8 cellular contexts compared by ENCODE assay signal in the genomic region with DNA sequence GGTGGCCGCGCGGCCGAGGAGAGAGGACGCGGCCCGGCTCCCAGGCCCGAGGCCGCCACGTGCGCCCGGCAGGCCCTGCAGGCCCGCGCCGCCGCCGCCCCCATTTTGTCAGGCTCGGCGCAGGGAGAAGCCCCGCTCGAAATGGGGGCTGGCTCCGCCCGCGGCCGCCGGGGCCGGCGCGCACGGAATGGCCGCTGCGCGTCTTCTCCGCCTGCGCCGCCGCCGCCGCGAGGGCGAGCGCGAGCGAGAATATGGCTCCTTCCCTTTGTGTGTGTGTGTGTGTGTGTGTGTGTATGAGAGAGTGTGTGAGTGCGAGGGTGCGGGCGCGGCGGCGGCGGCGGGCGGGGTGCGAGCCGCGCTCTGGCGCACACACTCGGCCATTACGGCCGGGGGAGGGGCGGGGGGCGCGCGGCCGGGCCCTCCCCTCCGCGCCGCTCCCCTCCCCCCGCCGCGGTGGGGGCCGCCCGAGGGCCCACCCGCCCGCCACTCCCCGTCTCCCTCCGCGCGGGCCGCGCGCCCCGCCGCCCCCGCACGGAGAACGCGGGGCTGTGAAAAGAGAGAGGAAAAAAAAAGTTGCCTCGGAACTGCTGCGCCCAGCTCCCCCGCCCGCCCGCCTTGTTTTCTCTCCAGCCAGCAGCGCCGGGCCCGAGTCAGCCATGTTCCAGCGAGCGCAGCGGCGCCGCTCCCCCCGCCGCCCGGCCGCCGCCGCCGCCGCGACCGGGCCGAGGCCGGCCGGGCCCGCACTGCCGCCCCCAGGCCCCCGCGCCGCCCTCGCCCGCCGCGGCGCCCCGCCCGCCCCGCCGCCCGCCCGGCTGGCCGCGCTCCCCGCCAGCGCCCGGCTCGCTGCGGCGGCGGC. TPM values are rescaled to one million over a fixed set of nuclear protein-coding genes. Genes with fewer than 3 reads are reported as not detected.
DNase-seq lines count a peak whose midpoint lies in the region; ATAC-seq and TF ChIP-seq lines count a peak whose summit lies in the region.

No MANE protein-coding gene starts in this region.

- CTCF ChIA-PET in SK-N-SH (lab: Yijun Ruan, JAX): interaction anchor here (0.6 to 1.0 kb wide), 2 partner anchors 35 to 349 kb away, joined by 3 read pairs; no protein-coding TSS in a partner anchor

- peak overlapping the region; percentile 80 for H3K4me2 ChIP-seq in SK-N-SH

- TF ChIP-seq RAD21 in SK-N-SH (IDR thresholded peaks at IDR 0.05; ENCODE audit: low read length): no peak

- DNase-seq in DMS79 (lab: John Stamatoyannopoulos, UW) (peak; percentile 45), KG1 (lab: John Stamatoyannopoulos, UW) (peak; percentile 51), SK-N-SH (peak; percentile 90), cardiac septum (ENCODE audit: low spot score) (peak; percentile 83), pons (ENCODE audit: low spot score) (peak; percentile 75), type B pancreatic cell (ENCODE audit: extremely low spot score, unreplicated experiment) (peak; percentile 86)
- peak; percentile 67 for DNase-seq in activated naive CD8-positive, alpha-beta T cell treated with anti-CD3 and anti-CD28 coated beads, Interleukin-2, amount 50 U/mL, for 16 hours (ENCODE audit: low read depth, low spot score)

- H3K9me3 Mint-ChIP-seq in type B pancreatic cell: no peaks in the 10 kb centered on the region

- peaks cover 13% of the 10 kb centered on the region for H3K4me1 Mint-ChIP-seq in type B pancreatic cell (ENCODE audit: unreplicated experiment)

- H3K36me3 Mint-ChIP-seq in type B pancreatic cell: peaks cover 19% of the 10 kb centered on the region

- POLR2A ChIA-PET in SK-N-SH (lab: Yijun Ruan, JAX): interaction anchor here (0.6 to 1.9 kb wide), 3 partner anchors 9 to 158 kb away, joined by 3 to 25 read pairs (median 5); partner anchors contain the start of genes KATNAL1 and USPL1

- H4K20me1 ChIP-seq in SK-N-SH (ENCODE audit: insufficient read depth): peaks cover 11% of the 10 kb centered on the region; the same call in 1 of the 2 replicates

- peaks cover 4% of the 10 kb centered on the region for H3K27me3 Mint-ChIP-seq in type B pancreatic cell

- peak in 1 of 2 experiments; percentile 20; a peak in 1 of 4 replicates for TF ChIP-seq EP300 in SK-N-SH (IDR thresholded peaks at IDR 0.05; ENCODE audit: borderline replicate concordance in 1 of 2, low read depth in 1 of 2, low read length in 1 of 2)

- peak overlapping the region; percentile 95 for H3K27ac Mint-ChIP-seq in type B pancreatic cell

- TF ChIP-seq CTCF in SK-N-SH (IDR thresholded peaks at IDR 0.05) (no peak), type B pancreatic cell (conservative IDR thresholded peaks at IDR 0.05) (no peak)

- H3K79me2 ChIP-seq in SK-N-SH (ENCODE audit: insufficient read depth): peaks cover 38% of the 10 kb centered on the region

- intact Hi-C loops in cardiac septum (cut with DNase I): loop anchor here (1.0 to 10.0 kb wide), 5 partner anchors 44 to 210 kb away; partner anchors contain the start of gene USPL1

- H3K36me3 ChIP-seq in SK-N-SH (replicated peaks in 1 of 2; ENCODE audit: control insufficient read depth in 1 of 2, insufficient read depth in 2 of 2, low read length in 1 of 2): peaks cover 19 to 28% of the 10 kb centered on the region in 2 experiments

- peak overlapping the region; percentile 85 to 97 for H3K27ac ChIP-seq in SK-N-SH (ENCODE audit: low read depth in 2 of 2, low read length in 1 of 2)

- no peak overlapping the region for H2AFZ ChIP-seq in SK-N-SH (ENCODE audit: low read depth)

- H3K4me3 Mint-ChIP-seq in type B pancreatic cell: peak overlapping the region; percentile 94

- peaks cover 13 to 23% of the 10 kb centered on the region in 2 experiments; a peak in 3 of 4 replicates for H3K4me1 ChIP-seq in SK-N-SH (ENCODE audit: control insufficient read depth in 1 of 2, insufficient read depth in 2 of 2, low read depth in 1 of 2, low read length in 1 of 2)

- no peaks in the 10 kb centered on the region for H3K27me3 ChIP-seq in SK-N-SH (ENCODE audit: insufficient read depth)

- 0% methylated on average over 10 of the region's 139 CpGs for WGBS in SK-N-SH (ENCODE audit: low lambda C conversion rate)

- H3K9ac ChIP-seq in SK-N-SH: peak overlapping the region; percentile 85

- peaks cover 30% of the 10 kb centered on the region for H3F3A ChIP-seq in SK-N-SH (replicated peaks; ENCODE audit: insufficient read depth)

- peak overlapping the region; percentile 68 to 77 for H3K4me3 ChIP-seq in SK-N-SH (ENCODE audit: low read depth in 2 of 2, low read length in 1 of 2)

- no peaks in the 10 kb centered on the region for H3K9me3 ChIP-seq in SK-N-SH

- H3K9me2 ChIP-seq in SK-N-SH: no peaks in the 10 kb centered on the region

- peak; percentile 27 for ATAC-seq in GM21529 (IDR thresholded peaks at IDR 0.05; ENCODE audit: unreplicated experiment)

TF ChIP-seq in SK-N-SH, 30 proteins besides CTCF, POLR2A, EP300 and RAD21 (continues in another document):
- TF ChIP-seq SIN3A (IDR thresholded peaks at IDR 0.05; ENCODE audit: borderline replicate concordance, low read depth, low read length) (no peak), TAF1 (IDR thresholded peaks at IDR 0.05; ENCODE audit: borderline replicate concordance, low read depth, low read length) (peak; percentile 47; the same call in 1 of the 2 replicates), FOXM1 (IDR thresholded peaks at IDR 0.05; ENCODE audit: low read depth) (no peak), MAX (IDR thresholded peaks at IDR 0.05; ENCODE audit: low read depth) (0 out of 2 replicates have a peak, but pooled peaks have one; percentile 15), ELF1 (IDR thresholded peaks at IDR 0.05) (no peak), MEF2A (IDR thresholded peaks at IDR 0.05; ENCODE audit: borderline replicate concordance, low read depth) (no peak), FOSL2 (IDR thresholded peaks at IDR 0.05; ENCODE audit: borderline replicate concordance, low read depth) (no peak), PBX3 (IDR thresholded peaks at IDR 0.05) (no peak), NRF1 (IDR thresholded peaks at IDR 0.05; ENCODE audit: low read depth, low read length) (0 out of 2 replicates have a peak, but pooled peaks have one; percentile 26), SMC3 (IDR thresholded peaks at IDR 0.05; ENCODE audit: low read depth, low read length) (no peak), CHD2 (IDR thresholded peaks at IDR 0.05; ENCODE audit: low read length, partially characterized antibody) (peak; percentile 39)
- TF ChIP-seq, protein P1, sequence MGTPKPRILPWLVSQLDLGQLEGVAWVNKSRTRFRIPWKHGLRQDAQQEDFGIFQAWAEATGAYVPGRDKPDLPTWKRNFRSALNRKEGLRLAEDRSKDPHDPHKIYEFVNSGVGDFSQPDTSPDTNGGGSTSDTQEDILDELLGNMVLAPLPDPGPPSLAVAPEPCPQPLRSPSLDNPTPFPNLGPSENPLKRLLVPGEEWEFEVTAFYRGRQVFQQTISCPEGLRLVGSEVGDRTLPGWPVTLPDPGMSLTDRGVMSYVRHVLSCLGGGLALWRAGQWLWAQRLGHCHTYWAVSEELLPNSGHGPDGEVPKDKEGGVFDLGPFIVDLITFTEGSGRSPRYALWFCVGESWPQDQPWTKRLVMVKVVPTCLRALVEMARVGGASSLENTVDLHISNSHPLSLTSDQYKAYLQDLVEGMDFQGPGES (IDR thresholded peaks at IDR 0.05; ENCODE audit: low read depth, low read length): no peak
- TF ChIP-seq, protein P2, sequence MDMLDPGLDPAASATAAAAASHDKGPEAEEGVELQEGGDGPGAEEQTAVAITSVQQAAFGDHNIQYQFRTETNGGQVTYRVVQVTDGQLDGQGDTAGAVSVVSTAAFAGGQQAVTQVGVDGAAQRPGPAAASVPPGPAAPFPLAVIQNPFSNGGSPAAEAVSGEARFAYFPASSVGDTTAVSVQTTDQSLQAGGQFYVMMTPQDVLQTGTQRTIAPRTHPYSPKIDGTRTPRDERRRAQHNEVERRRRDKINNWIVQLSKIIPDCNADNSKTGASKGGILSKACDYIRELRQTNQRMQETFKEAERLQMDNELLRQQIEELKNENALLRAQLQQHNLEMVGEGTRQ (IDR thresholded peaks at IDR 0.05; ENCODE audit: borderline replicate concordance, low read depth, low read length): no peak
- TF ChIP-seq, protein P3, sequence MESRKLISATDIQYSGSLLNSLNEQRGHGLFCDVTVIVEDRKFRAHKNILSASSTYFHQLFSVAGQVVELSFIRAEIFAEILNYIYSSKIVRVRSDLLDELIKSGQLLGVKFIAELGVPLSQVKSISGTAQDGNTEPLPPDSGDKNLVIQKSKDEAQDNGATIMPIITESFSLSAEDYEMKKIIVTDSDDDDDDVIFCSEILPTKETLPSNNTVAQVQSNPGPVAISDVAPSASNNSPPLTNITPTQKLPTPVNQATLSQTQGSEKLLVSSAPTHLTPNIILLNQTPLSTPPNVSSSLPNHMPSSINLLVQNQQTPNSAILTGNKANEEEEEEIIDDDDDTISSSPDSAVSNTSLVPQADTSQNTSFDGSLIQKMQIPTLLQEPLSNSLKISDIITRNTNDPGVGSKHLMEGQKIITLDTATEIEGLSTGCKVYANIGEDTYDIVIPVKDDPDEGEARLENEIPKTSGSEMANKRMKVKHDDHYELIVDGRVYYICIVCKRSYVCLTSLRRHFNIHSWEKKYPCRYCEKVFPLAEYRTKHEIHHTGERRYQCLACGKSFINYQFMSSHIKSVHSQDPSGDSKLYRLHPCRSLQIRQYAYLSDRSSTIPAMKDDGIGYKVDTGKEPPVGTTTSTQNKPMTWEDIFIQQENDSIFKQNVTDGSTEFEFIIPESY (IDR thresholded peaks at IDR 0.05; ENCODE audit: borderline replicate concordance, low read depth): no peak

RNA-seq across cellular contexts. Expression of gene HMGB1, which starts 1.0 kb away (rescaled TPM):
- polyA plus RNA-seq in SK-N-SH (2012; rRNA removed): 166 and 193 TPM in 2 replicates
- 261 and 301 TPM in 2 replicates for polyA plus RNA-seq in SK-N-SH (2012; cell fraction: cytosol; rRNA removed)
- polyA plus RNA-seq in SK-N-SH (2012; cell fraction: nucleus; rRNA removed): 122 and 230 TPM in 2 replicates
- 153 TPM for total RNA-seq in cardiac septum
- total RNA-seq in type B pancreatic cell (ENCODE audit: low replicate concordance): 312 and 576 TPM in 2 replicates

RNA-seq across cellular contexts. Expression of gene UBE2L5, which starts 42.4 kb away (rescaled TPM):
- 0.02 and 0.15 TPM in 2 replicates for polyA plus RNA-seq in SK-N-SH (2012; rRNA removed)
- 0.10 and 0.15 TPM in 2 replicates for polyA plus RNA-seq in SK-N-SH (2012; cell fraction: cytosol; rRNA removed)
- 0.18 and 0.33 TPM in 2 replicates for polyA plus RNA-seq in SK-N-SH (2012; cell fraction: nucleus; rRNA removed)
- total RNA-seq in cardiac septum (not detected), type B pancreatic cell (ENCODE audit: low replicate concordance) (not detected in 2 replicates)

Comparison
In these comparisons a context has a peak if more than half of its experiments do, and no peak if none do; other contexts are left out.
1. Peak in every context shown above with its lines: DNase-seq, ATAC-seq, H3K4me3 ChIP-seq and H3K27ac ChIP-seq.